21 cellular contexts compared by ENCODE assay signal in the genomic region with DNA sequence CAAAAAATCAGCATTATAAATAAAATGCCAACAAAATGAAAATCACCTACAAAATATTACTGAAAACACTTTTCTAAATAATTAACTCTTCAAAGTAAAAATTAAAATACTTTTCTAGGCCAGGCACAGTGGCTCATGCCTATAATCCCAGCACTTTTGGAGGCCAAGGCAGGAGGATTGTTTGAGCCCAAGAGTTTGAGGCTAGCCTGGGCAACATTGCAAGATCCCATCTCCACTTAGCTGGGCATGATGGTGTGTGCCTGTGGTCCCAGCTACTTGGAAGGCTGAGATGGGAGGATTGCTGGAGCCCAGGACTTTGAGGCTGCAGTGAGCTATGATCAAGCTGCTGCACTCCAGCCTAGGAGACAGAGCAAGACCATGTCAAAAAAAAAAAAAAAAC. TPM values are rescaled to one million over a fixed set of nuclear protein-coding genes. Genes with fewer than 3 reads are reported as not detected.
DNase-seq lines count a peak whose midpoint lies in the region; ATAC-seq, FAIRE-seq and TF ChIP-seq lines count a peak whose summit lies in the region.
"Had no signal": no experiment of that assay in that cellular context is flagged by ENCODE, and none has a peak within 500 bp of the region (broad histone marks: within the 10 kb centered on the region; RNA-seq: fewer than 3 reads in every experiment).

No MANE protein-coding gene starts in this region.

- H3K27ac Mint-ChIP-seq in T-helper 1 cell treated with Interleukin-12 subunit alpha and Interleukin-12 subunit beta and Interleukin-4 antibody, amounts not matched to agents 30 μg/mL and 1 μg/mL, for 36 hours, result no peak overlapping the region
- peak overlapping the region; percentile 81 to 90 for H3K27ac Mint-ChIP-seq in T-cell
- no peak overlapping the region for H3K27ac Mint-ChIP-seq in stimulated activated effector memory CD8-positive, alpha-beta T cell treated with anti-CD3 and anti-CD28 coated beads, Interleukin-12 subunit alpha, Interleukin-12 subunit beta, amount 100 ng/mL, for 72 hours
- H3K27ac Mint-ChIP-seq in Caco-2 (ENCODE audit: unreplicated experiment), result no peak overlapping the region

- H3K27me3 ChIP-seq in K562 (ENCODE audit: control insufficient read depth in 2 of 2, insufficient read depth in 2 of 2, low read length in 2 of 2) (no peaks in the 10 kb centered on the region), Caco-2 (replicated peaks; ENCODE audit: control insufficient read depth, insufficient read depth, low read length) (no peaks in the 10 kb centered on the region)

- H3K4me3 Mint-ChIP-seq in T-helper 1 cell treated with Interleukin-12 subunit alpha and Interleukin-12 subunit beta and Interleukin-4 antibody, amounts not matched to agents 30 μg/mL and 1 μg/mL, for 36 hours, result peak overlapping the region; percentile 7
- H3K4me3 Mint-ChIP-seq in T-cell (peak overlapping the region in 1 of 3 donors; percentile 99), Caco-2 (ENCODE audit: unreplicated experiment) (no peak overlapping the region)
- peak overlapping the region; percentile 98 for H3K4me3 Mint-ChIP-seq in stimulated activated effector memory CD8-positive, alpha-beta T cell treated with anti-CD3 and anti-CD28 coated beads, Interleukin-12 subunit alpha, Interleukin-12 subunit beta, amount 100 ng/mL, for 72 hours
- H3K4me3 Mint-ChIP-seq: CD8-positive, alpha-beta T cell had no signal

- peaks cover 58% of the 10 kb centered on the region for H3K4me1 Mint-ChIP-seq in T-helper 1 cell treated with Interleukin-12 subunit alpha and Interleukin-12 subunit beta and Interleukin-4 antibody, amounts not matched to agents 30 μg/mL and 1 μg/mL, for 36 hours (ENCODE audit: low read depth)
- H3K4me1 Mint-ChIP-seq in T-cell (peaks cover 70 to 84% (median 75%) of the 10 kb centered on the region in 3 donors), Caco-2 (ENCODE audit: low read depth, unreplicated experiment) (no peaks in the 10 kb centered on the region)
- H3K4me1 Mint-ChIP-seq in stimulated activated effector memory CD8-positive, alpha-beta T cell treated with anti-CD3 and anti-CD28 coated beads, Interleukin-12 subunit alpha, Interleukin-12 subunit beta, amount 100 ng/mL, for 72 hours, result peaks cover 74% of the 10 kb centered on the region

- H3K9ac ChIP-seq in K562 (ENCODE audit: insufficient read depth in 1 of 2, low read depth in 2 of 2, low read length in 2 of 2), result no peak overlapping the region
- H3K9ac ChIP-seq: SK-N-SH had no signal

- no peak for ATAC-seq in T-cell (replicated peaks in 1 of 4)
- no peak for ATAC-seq in K562
- ATAC-seq in stimulated activated effector memory CD8-positive, alpha-beta T cell treated with anti-CD3 and anti-CD28 coated beads, Interleukin-12 subunit alpha, Interleukin-12 subunit beta, amount 100 ng/mL, for 72 hours, result no peak
- ATAC-seq: CD8-positive, alpha-beta T cell had no signal

- DNase-seq in T-helper 1 cell (no peak), T-cell (no peak), K562 (ENCODE audit: extremely low read depth in 1 of 4, low spot score in 3 of 4) (no peak), NCI-H1092 treated with DMSO at 0.1 percent for 48 hours (lab: John Stamatoyannopoulos, UW) (no peak), NOMO-1 (lab: John Stamatoyannopoulos, UW; ENCODE audit: unreplicated experiment in 2 of 2) (no peak), Caco-2 (no peak)
- no peak for DNase-seq in stimulated activated effector memory CD8-positive, alpha-beta T cell treated with anti-CD3 and anti-CD28 coated beads, Interleukin-12 subunit alpha, Interleukin-12 subunit beta, amount 100 ng/mL, for 72 hours (ENCODE audit: low spot score in 2 of 2)
- DNase-seq: AML-193, MM.1S, NCI-H1105, NCI-H2081, NCI-H510A, NCI-H774, RPMI8226, SHP77 treated with DMSO at 0.1 percent for 48 hours, SK-N-SH had no signal

- CTCF ChIA-PET in T-cell (lab: Charles Lee) (no interaction called here), K562 (lab: Yijun Ruan, JAX; ENCODE audit: low intra/inter-chr PET ratio) (no interaction called here), Caco-2 (lab: Charles Lee) (no interaction called here)

- intact Hi-C loops in K562 (cut with micrococcal nuclease), result no loop called here
- intact Hi-C loops in Caco-2 (cut with micrococcal nuclease; ENCODE audit: unreplicated experiment), result no loop called here

- H3K4me3 ChIP-seq in K562 (no peak overlapping the region), Caco-2 (ENCODE audit: low read depth, low read length) (no peak overlapping the region)

- H2AFZ ChIP-seq in K562 (ENCODE audit: low read depth, low read length), result no peak overlapping the region

- peaks cover 71% of the 10 kb centered on the region for H3K36me3 Mint-ChIP-seq in T-helper 1 cell treated with Interleukin-12 subunit alpha and Interleukin-12 subunit beta and Interleukin-4 antibody, amounts not matched to agents 30 μg/mL and 1 μg/mL, for 36 hours (ENCODE audit: low read depth)
- H3K36me3 Mint-ChIP-seq in T-cell, result peaks cover 70% of the 10 kb centered on the region
- H3K36me3 Mint-ChIP-seq in stimulated activated effector memory CD8-positive, alpha-beta T cell treated with anti-CD3 and anti-CD28 coated beads, Interleukin-12 subunit alpha, Interleukin-12 subunit beta, amount 100 ng/mL, for 72 hours, result peaks cover 100% of the 10 kb centered on the region
- H3K36me3 Mint-ChIP-seq in Caco-2 (ENCODE audit: insufficient read depth, unreplicated experiment), result peaks cover 2% of the 10 kb centered on the region

- no peak for TF ChIP-seq RAD21 in K562 (CRISPR knock-in tag; conservative IDR thresholded peaks at IDR 0.05 in 1 of 2, IDR thresholded peaks at IDR 0.05 in 1 of 2)

- H3K36me3 ChIP-seq in K562 (ENCODE audit: control insufficient read depth, insufficient read depth, low read length), result peaks cover 75% of the 10 kb centered on the region
- H3K36me3 ChIP-seq in Caco-2 (ENCODE audit: control insufficient read depth, insufficient read depth, low read length), result no peaks in the 10 kb centered on the region

- no peaks in the 10 kb centered on the region for H3K27me3 Mint-ChIP-seq in T-helper 1 cell treated with Interleukin-12 subunit alpha and Interleukin-12 subunit beta and Interleukin-4 antibody, amounts not matched to agents 30 μg/mL and 1 μg/mL, for 36 hours (ENCODE audit: low read depth)
- no peaks in the 10 kb centered on the region for H3K27me3 Mint-ChIP-seq in T-cell
- no peaks in the 10 kb centered on the region for H3K27me3 Mint-ChIP-seq in Caco-2 (ENCODE audit: insufficient read depth, unreplicated experiment)

- no peak for TF ChIP-seq CTCF in K562 (IDR thresholded peaks at IDR 0.05 in 2 of 3, conservative IDR thresholded peaks at IDR 0.05 in 1 of 3; ENCODE audit: insufficient read depth in 2 of 3, low read depth in 1 of 3, low read length in 3 of 3)
- TF ChIP-seq CTCF in Caco-2 (IDR thresholded peaks at IDR 0.05; ENCODE audit: insufficient read depth in 1 of 2, low read depth in 1 of 2, low read length in 1 of 2, severe bottlenecking in 1 of 2, unreplicated experiment in 1 of 2), result no peak

- no peak for TF ChIP-seq EP300 in K562 (IDR thresholded peaks at IDR 0.05; ENCODE audit: low read length)

- no peaks in the 10 kb centered on the region; the same call in 1 of the 2 replicates for H4K20me1 ChIP-seq in K562 (replicated peaks; ENCODE audit: control insufficient read depth, insufficient read depth, low read length)

- H3K4me2 ChIP-seq in K562 (ENCODE audit: insufficient read depth, low read length), result no peak overlapping the region
- H3K4me2 ChIP-seq: SK-N-SH had no signal

- BruUV-seq in K562 (replicated peaks; lab: Mats Ljungman, UMichigan) (no TSS peak), Caco-2 (replicated peaks; lab: Mats Ljungman, UMichigan) (no TSS peak)

- TF ChIP-seq POLR2A in K562 (conservative IDR thresholded peaks at IDR 0.05), result no peak

- peaks cover 31% of the 10 kb centered on the region for H3K79me2 ChIP-seq in K562 (ENCODE audit: control insufficient read depth, insufficient read depth, low read length)

- POLR2A ChIA-PET in T-cell (lab: Charles Lee), result interaction anchor here in 1 of 2 donors (0.6 kb wide), 1 partner anchor 1207 kb away, joined by 3 read pairs; no protein-coding TSS in a partner anchor
- POLR2A ChIA-PET in K562 (lab: Yijun Ruan, JAX), result interaction anchor here (1.9 to 2.3 kb wide), 2 partner anchors 8 to 15 kb away, joined by 6 to 15 read pairs; no protein-coding TSS in a partner anchor
- POLR2A ChIA-PET in Caco-2 (lab: Charles Lee), result no interaction called here

- no peaks in the 10 kb centered on the region for H3K9me3 ChIP-seq in K562 (replicated peaks; ENCODE audit: control insufficient read depth, insufficient read depth, low read depth, low read length)
- no peaks in the 10 kb centered on the region for H3K9me3 ChIP-seq in Caco-2
- H3K9me3 ChIP-seq: SK-N-SH had no signal

- no peak for FAIRE-seq in K562 (lab: Jason Lieb, UNC)
- FAIRE-seq: D721Med, H1 had no signal

- no peaks in the 10 kb centered on the region for H3K9me3 Mint-ChIP-seq in T-helper 1 cell treated with Interleukin-12 subunit alpha and Interleukin-12 subunit beta and Interleukin-4 antibody, amounts not matched to agents 30 μg/mL and 1 μg/mL, for 36 hours
- no peaks in the 10 kb centered on the region for H3K9me3 Mint-ChIP-seq in T-cell
- no peaks in the 10 kb centered on the region for H3K9me3 Mint-ChIP-seq in stimulated activated effector memory CD8-positive, alpha-beta T cell treated with anti-CD3 and anti-CD28 coated beads, Interleukin-12 subunit alpha, Interleukin-12 subunit beta, amount 100 ng/mL, for 72 hours
- H3K9me3 Mint-ChIP-seq in Caco-2 (ENCODE audit: unreplicated experiment), result no peaks in the 10 kb centered on the region
- H3K9me3 Mint-ChIP-seq: CD8-positive, alpha-beta T cell had no signal

- in situ Hi-C loops in K562 (cut with MboI), result loop anchor here (5.0 kb wide), 1 partner anchor 39 kb away; no protein-coding TSS in a partner anchor

- H3K4me1 ChIP-seq in K562 (replicated peaks in 1 of 2; ENCODE audit: control insufficient read depth in 2 of 2, insufficient read depth in 2 of 2, low read length in 2 of 2), result peaks cover 12 to 21% of the 10 kb centered on the region in 2 experiments; a peak in 4 of 5 replicates
- no peaks in the 10 kb centered on the region for H3K4me1 ChIP-seq in Caco-2

- H3K27ac ChIP-seq in K562 (ENCODE audit: extremely low read depth, low read depth, low read length), result no peak overlapping the region
- H3K27ac ChIP-seq: 22Rv1 had no signal

- H3K9me1 ChIP-seq in K562 (ENCODE audit: control insufficient read depth, insufficient read depth, low read length), result no peaks in the 10 kb centered on the region

RNA-seq across cellular contexts. Expression of gene SERPINB9, which starts 6.4 kb away (rescaled TPM):
- total RNA-seq in T-cell, result 10 to 100 TPM; 43.2 to 57.2 (median 47.1) TPM
- 38.5 and 40.9 TPM in 2 replicates for total RNA-seq in K562 (2011; cell fraction: chromatin; rRNA removed; ENCODE audit: low replicate concordance)
- 25.5 and 30.9 TPM in 2 replicates for total RNA-seq in K562 (2011; cell fraction: nucleolus; rRNA removed)
- 39.8 and 60.8 TPM in 2 replicates for total RNA-seq in K562 (2011; cell fraction: nucleoplasm; rRNA removed)
- total RNA-seq in K562 (2014; rRNA removed), result 18.8 and 18.9 TPM in 2 replicates
- 30.7 and 37.5 TPM in 2 replicates for total RNA-seq in K562 (2014; rRNA removed; fragmentation: Illumina TruSeq; extraction: Trizol)
- 18.4 and 21.5 TPM in 2 replicates for total RNA-seq in K562 (2015; rRNA removed; fragmentation: Illumina TruSeq; extraction: Trizol)
- total RNA-seq in K562 (2021), result 31.7 and 37.0 TPM in 2 replicates
- polyA plus RNA-seq in K562 (2011; rRNA removed), result 72.3 and 136 TPM in 2 replicates
- polyA plus RNA-seq in K562 (2011; cell fraction: cytosol; rRNA removed), result 68.2 and 93.0 TPM in 2 replicates
- polyA plus RNA-seq in K562 (2011; cell fraction: nucleus; rRNA removed), result 24.3 and 46.3 TPM in 2 replicates
- 21.2 and 35.3 TPM in 2 replicates for polyA plus RNA-seq in K562 (2012)
- polyA plus RNA-seq in K562 (2014; fragmentation: Illumina TruSeq; extraction: Trizol), result 34.6 and 40.3 TPM in 2 replicates
- 10 to 100 TPM; 12.1 to 20.0 TPM for polyA plus RNA-seq in K562 (2014; fragmentation: Nextera tagmentation; extraction: Ambion mirVana)
- 26.6 and 32.2 TPM in 2 replicates for polyA plus RNA-seq in K562 (2014; rRNA removed)
- polyA minus RNA-seq in K562 (2011; rRNA and poly(A)+ RNA removed), result 75.4 and 149 TPM in 2 replicates
- 34.9 and 85.8 TPM in 2 replicates for polyA minus RNA-seq in K562 (2011; cell fraction: cytosol; rRNA and poly(A)+ RNA removed)
- polyA minus RNA-seq in K562 (2011; cell fraction: nucleus; rRNA and poly(A)+ RNA removed), result 14.3 and 16.3 TPM in 2 replicates
- total RNA-seq in Caco-2 (2022), result 3.1 and 3.5 TPM in 2 replicates

RNA-seq across cellular contexts. Expression of gene SERPINB1, which starts 55.1 kb away (rescaled TPM):
- total RNA-seq in T-cell, result 10 to 100 TPM; 40.3 to 60.9 (median 50.7) TPM
- total RNA-seq in K562 (2011; cell fraction: chromatin; rRNA removed; ENCODE audit: low replicate concordance), result 11.1 and 19.1 TPM in 2 replicates
- 13.9 and 18.2 TPM in 2 replicates for total RNA-seq in K562 (2011; cell fraction: nucleolus; rRNA removed)
- 16.9 and 26.9 TPM in 2 replicates for total RNA-seq in K562 (2011; cell fraction: nucleoplasm; rRNA removed)
- total RNA-seq in K562 (2014; rRNA removed), result 36.7 and 41.2 TPM in 2 replicates
- total RNA-seq in K562 (2014; rRNA removed; fragmentation: Illumina TruSeq; extraction: Trizol), result 49.3 and 62.5 TPM in 2 replicates
- total RNA-seq in K562 (2015; rRNA removed; fragmentation: Illumina TruSeq; extraction: Trizol), result 31.9 and 33.9 TPM in 2 replicates
- total RNA-seq in K562 (2021), result 45.6 and 46.5 TPM in 2 replicates
- polyA plus RNA-seq in K562 (2011; rRNA removed), result 49.4 and 108 TPM in 2 replicates
- 24.3 and 27.5 TPM in 2 replicates for polyA plus RNA-seq in K562 (2011; cell fraction: cytosol; rRNA removed)
- 22.6 and 24.2 TPM in 2 replicates for polyA plus RNA-seq in K562 (2011; cell fraction: nucleus; rRNA removed)
- 44.7 and 93.0 TPM in 2 replicates for polyA plus RNA-seq in K562 (2012)
- 57.7 and 78.3 TPM in 2 replicates for polyA plus RNA-seq in K562 (2014; fragmentation: Illumina TruSeq; extraction: Trizol)
- polyA plus RNA-seq in K562 (2014; fragmentation: Nextera tagmentation; extraction: Ambion mirVana), result 10 to 100 TPM; 63.8 to 68.7 TPM
- polyA plus RNA-seq in K562 (2014; rRNA removed), result 61.9 and 66.9 TPM in 2 replicates
- 48.6 and 55.2 TPM in 2 replicates for polyA minus RNA-seq in K562 (2011; rRNA and poly(A)+ RNA removed)
- 25.9 and 43.6 TPM in 2 replicates for polyA minus RNA-seq in K562 (2011; cell fraction: cytosol; rRNA and poly(A)+ RNA removed)
- 20.3 and 22.5 TPM in 2 replicates for polyA minus RNA-seq in K562 (2011; cell fraction: nucleus; rRNA and poly(A)+ RNA removed)
- 75.6 and 81.9 TPM in 2 replicates for total RNA-seq in Caco-2 (2022)

Comparison
In these comparisons a context has a peak if more than half of its experiments do, and no peak if none do; other contexts are left out.
1. H3K27ac Mint-ChIP-seq: peak in T-cell (2 of 2); none in T-helper 1 cell treated with Interleukin-12 subunit alpha and Interleukin-12 subunit beta and Interleukin-4 antibody, amounts not matched to agents 30 μg/mL and 1 μg/mL, for 36 hours (single experiment), stimulated activated effector memory CD8-positive, alpha-beta T cell treated with anti-CD3 and anti-CD28 coated beads, Interleukin-12 subunit alpha, Interleukin-12 subunit beta, amount 100 ng/mL, for 72 hours (single experiment) and Caco-2 (single experiment).